ENCODE assay signal across 25 cellular contexts in the genomic region with DNA sequence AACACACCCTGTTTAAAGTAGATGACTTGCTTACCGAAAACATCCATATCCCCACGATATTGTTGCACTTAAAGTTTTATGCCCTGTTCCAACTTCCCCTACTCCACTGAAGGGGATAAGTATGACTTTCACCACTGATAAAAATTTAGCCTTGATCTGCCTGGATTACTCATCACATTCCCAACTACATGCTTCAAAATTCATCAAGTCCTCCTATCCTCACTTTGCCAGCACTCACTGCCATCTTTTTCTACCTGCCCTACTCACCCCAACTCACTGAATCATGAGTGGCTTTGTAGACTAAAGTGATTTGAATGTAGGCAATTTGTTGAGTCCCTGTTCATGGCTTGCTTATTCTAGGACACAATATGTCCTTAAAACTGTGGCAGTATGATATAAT.
"Had no signal": no experiment of that assay in that cellular context is flagged by ENCODE, and none has a peak within 500 bp of the region (broad histone marks: within the 10 kb centered on the region; RNA-seq: fewer than 3 reads in every experiment).

No MANE protein-coding gene starts in this region.

- FAIRE-seq: endothelial cell of umbilical vein, urothelium cell line had no signal

- DNase-seq: dermis blood vessel endothelial cell; effector memory CD4-positive, alpha-beta T cell; foreskin melanocyte; glutamatergic neuron; heart right ventricle; hippocampal formation; islet precursor cell; kidney glomerular epithelial cell; left ventricle myocardium superior; lower lobe of right lung; naive thymus-derived CD8-positive, alpha-beta T cell; nephron progenitor cell; occipital lobe; ovary; posterior cingulate gyrus; psoas muscle; right cardiac atrium; sigmoid colon; spleen; stimulated activated CD4-positive, alpha-beta T cell treated with anti-CD3 and anti-CD28 coated beads, Interleukin-4, amount 100 ng/mL, for 4 hours; stimulated activated naive CD8-positive, alpha-beta T cell treated with anti-CD3 and anti-CD28 coated beads, Interleukin-15, Interleukin-2, amounts not matched to agents 100 U/mL and 50 U/mL, for 24 hours; substantia nigra; upper lobe of left lung had no signal
